In genomic region chr20:44485078-44485829, GRCh38 we compare ENCODE assay signal across 19 cellular contexts. TPM values are rescaled to one million over a fixed set of nuclear protein-coding genes. Genes with fewer than 3 reads are reported as not detected.
DNase-seq lines count a peak whose midpoint lies in the region; ATAC-seq and TF ChIP-seq lines count a peak whose summit lies in the region.
"Had no signal": no experiment of that assay in that cellular context is flagged by ENCODE, and none has a peak within 500 bp of the region (broad histone marks: within the 10 kb centered on the region; RNA-seq: fewer than 3 reads in every experiment).

No MANE protein-coding gene starts in this region.

- H3K9me3 Mint-ChIP-seq in activated naive CD4-positive, alpha-beta T cell treated with anti-CD3 and anti-CD28 coated beads for 36 hours: no peaks in the 10 kb centered on the region
- no peaks in the 10 kb centered on the region for H3K9me3 Mint-ChIP-seq in activated naive CD8-positive, alpha-beta T cell (ENCODE audit: low read depth)
- H3K9me3 Mint-ChIP-seq in mesothelial cell of epicardium: no peaks in the 10 kb centered on the region

- TF ChIP-seq CTCF in mesothelial cell of epicardium (IDR thresholded peaks at IDR 0.05; ENCODE audit: unreplicated experiment) (no peak), thyroid gland (IDR thresholded peaks at IDR 0.05) (no peak)

- peaks cover 35% of the 10 kb centered on the region for H3K36me3 Mint-ChIP-seq in activated naive CD4-positive, alpha-beta T cell treated with anti-CD3 and anti-CD28 coated beads for 36 hours (ENCODE audit: low read depth)
- peaks cover 15% of the 10 kb centered on the region for H3K36me3 Mint-ChIP-seq in activated naive CD8-positive, alpha-beta T cell
- H3K36me3 Mint-ChIP-seq in mesothelial cell of epicardium: peaks cover 29% of the 10 kb centered on the region

- H3K27ac Mint-ChIP-seq in activated naive CD4-positive, alpha-beta T cell treated with anti-CD3 and anti-CD28 coated beads for 36 hours: peak overlapping the region; percentile 13
- peak overlapping the region; percentile 41 for H3K27ac Mint-ChIP-seq in activated naive CD8-positive, alpha-beta T cell
- peak overlapping the region; percentile 31 for H3K27ac Mint-ChIP-seq in mesothelial cell of epicardium

- CTCF ChIA-PET in activated naive CD4-positive, alpha-beta T cell treated with anti-CD3 and anti-CD28 coated beads for 36 hours (lab: Charles Lee): no interaction called here

- ATAC-seq in HG02885 (IDR thresholded peaks at IDR 0.05; ENCODE audit: poor library complexity, unreplicated experiment) (no peak), HG03025 (IDR thresholded peaks at IDR 0.05; ENCODE audit: low FRiP score, unreplicated experiment) (no peak)

- DNase-seq in activated naive CD4-positive, alpha-beta T cell treated with anti-CD3 and anti-CD28 coated beads for 36 hours: no peak
- no peak for DNase-seq in activated naive CD4-positive, alpha-beta T cell (lab: John Stamatoyannopoulos, UW)
- DNase-seq in mesothelial cell of epicardium (ENCODE audit: low spot score in 2 of 2, unreplicated experiment in 2 of 2): no peak
- no peak for DNase-seq in thyroid gland
- DNase-seq in KBM-7: no peak
- DNase-seq: ACHN; C1 segment of cervical spinal cord; erythroblast; kidney; MM.1S; NCI-H146; NCI-H2171; NCI-H524 treated with DMSO at 0.1 percent for 48 hours; occipital lobe; spleen; stimulated activated CD4-positive, alpha-beta T cell treated with anti-CD3 and anti-CD28 coated beads, Interleukin-4, amount 100 ng/mL, for 24 hours had no signal

- no peaks in the 10 kb centered on the region for H3K9me3 ChIP-seq in thyroid gland
- H3K9me3 ChIP-seq: spleen had no signal

- in situ Hi-C loops in KBM-7 (cut with MboI; ENCODE audit: low pct_unique_long_range_greater_than_20kb, low sequenced_read_pairs): no loop called here

- no peak for TF ChIP-seq POLR2A in thyroid gland (IDR thresholded peaks at IDR 0.05)

- peaks cover 12 to 20% of the 10 kb centered on the region in 2 donors for H3K4me1 ChIP-seq in thyroid gland

- intact Hi-C loops in activated naive CD4-positive, alpha-beta T cell treated with anti-CD3 and anti-CD28 coated beads for 36 hours (cut with micrococcal nuclease): no loop called here
- intact Hi-C loops in thyroid gland (cut with DNase I): no loop called here

- peaks cover 6% of the 10 kb centered on the region for H3K4me1 Mint-ChIP-seq in activated naive CD4-positive, alpha-beta T cell treated with anti-CD3 and anti-CD28 coated beads for 36 hours (ENCODE audit: low read depth)
- H3K4me1 Mint-ChIP-seq in activated naive CD8-positive, alpha-beta T cell (ENCODE audit: low read depth): peaks cover 12% of the 10 kb centered on the region
- H3K4me1 Mint-ChIP-seq in mesothelial cell of epicardium: no peaks in the 10 kb centered on the region

- H3K27me3 ChIP-seq in thyroid gland: no peaks in the 10 kb centered on the region
- H3K27me3 ChIP-seq: spleen had no signal

- H3K36me3 ChIP-seq in thyroid gland: peaks cover 14 to 28% of the 10 kb centered on the region in 2 donors

- H3K4me3 Mint-ChIP-seq in activated naive CD4-positive, alpha-beta T cell treated with anti-CD3 and anti-CD28 coated beads for 36 hours: no peak overlapping the region
- no peak overlapping the region for H3K4me3 Mint-ChIP-seq in activated naive CD8-positive, alpha-beta T cell
- H3K4me3 Mint-ChIP-seq in mesothelial cell of epicardium: no peak overlapping the region

- no peaks in the 10 kb centered on the region for H3K27me3 Mint-ChIP-seq in activated naive CD4-positive, alpha-beta T cell treated with anti-CD3 and anti-CD28 coated beads for 36 hours (ENCODE audit: low read depth)
- H3K27me3 Mint-ChIP-seq in activated naive CD8-positive, alpha-beta T cell: no peaks in the 10 kb centered on the region
- no peaks in the 10 kb centered on the region for H3K27me3 Mint-ChIP-seq in mesothelial cell of epicardium (ENCODE audit: low read depth)

- peak overlapping the region; percentile 29 to 66 (median 65) for H3K27ac ChIP-seq in thyroid gland
- H3K27ac ChIP-seq: spleen had no signal

- H3K4me3 ChIP-seq in thyroid gland (replicated peaks in 1 of 3): no peak overlapping the region
- H3K4me3 ChIP-seq: spleen had no signal

- 80 to 85% methylated on average over 7 of the region's 7 CpGs for WGBS in thyroid gland, 2 donors

RNA-seq across cellular contexts. Expression of gene TTPAL, which starts 9.6 kb away (rescaled TPM):
- total RNA-seq in activated naive CD4-positive, alpha-beta T cell treated with anti-CD3 and anti-CD28 coated beads for 36 hours: 10 to 100 TPM; 10.8 to 11.5 TPM
- total RNA-seq in mesothelial cell of epicardium (20.5 to 22.5 TPM (median 22.4 TPM) in 3 replicates), thyroid gland (10 to 100 TPM; 14.2 to 27.7 (median 22.3) TPM)

RNA-seq across cellular contexts. Expression of gene SERINC3, which starts 36.6 kb away (rescaled TPM):
- total RNA-seq in activated naive CD4-positive, alpha-beta T cell treated with anti-CD3 and anti-CD28 coated beads for 36 hours: 10 to 100 TPM; 48.7 to 50.2 TPM
- 42.0 to 45.0 TPM (median 42.9 TPM) in 3 replicates for total RNA-seq in mesothelial cell of epicardium
- total RNA-seq in thyroid gland: 100 to 1,000 TPM; 113 to 140 (median 137) TPM
